ENCODE assay signal across 3 cellular contexts in genomic region chr19:2051771-2052704, GRCh38.
TF ChIP-seq lines count a peak whose summit lies in the region.

No MANE protein-coding gene starts in this region.

TF ChIP-seq in SK-N-SH, 30 proteins besides CTCF, POLR2A, EP300 and RAD21:
- TF ChIP-seq FOXM1 (IDR thresholded peaks at IDR 0.05; ENCODE audit: low read depth) (no peak), MAX (IDR thresholded peaks at IDR 0.05; ENCODE audit: low read depth) (no peak), TEAD4 (IDR thresholded peaks at IDR 0.05; ENCODE audit: borderline replicate concordance, insufficient read depth) (no peak), SIN3A (IDR thresholded peaks at IDR 0.05; ENCODE audit: borderline replicate concordance, low read depth, low read length) (no peak), RFX5 (IDR thresholded peaks at IDR 0.05; ENCODE audit: low read length) (no peak), RCOR1 (IDR thresholded peaks at IDR 0.05; ENCODE audit: low read length) (no peak), JUND (IDR thresholded peaks at IDR 0.05) (no peak), USF1 (IDR thresholded peaks at IDR 0.05; ENCODE audit: borderline replicate concordance, low read depth) (no peak), NFIC (IDR thresholded peaks at IDR 0.05; ENCODE audit: borderline replicate concordance) (no peak), USF2 (IDR thresholded peaks at IDR 0.05; ENCODE audit: borderline replicate concordance, low read depth, low read length) (no peak), ELF1 (IDR thresholded peaks at IDR 0.05) (no peak), YY1 (IDR thresholded peaks at IDR 0.05; ENCODE audit: low read depth) (no peak)

TF ChIP-seq in SK-N-SH treated with all-trans-retinoic acid at 6 μM for 48 hours, 23 proteins besides CTCF, POLR2A, EP300 and RAD21:
- TF ChIP-seq ZC3H10 (CRISPR knock-in tag; IDR thresholded peaks at IDR 0.05) (no peak), ZFP30 (CRISPR knock-in tag; IDR thresholded peaks at IDR 0.05) (no peak), ZNF565 (CRISPR knock-in tag; conservative IDR thresholded peaks at IDR 0.05; ENCODE audit: low read depth) (no peak), TCF4 (CRISPR knock-in tag; IDR thresholded peaks at IDR 0.05; ENCODE audit: borderline replicate concordance) (no peak)

TF ChIP-seq in endothelial cell of umbilical vein, 7 proteins besides CTCF, POLR2A, EP300 and RAD21:
- TF ChIP-seq EZH2 (IDR thresholded peaks at IDR 0.05; ENCODE audit: borderline replicate concordance, low read depth, low read length, severe bottlenecking) (no peak), POLR2AphosphoS5 (IDR thresholded peaks at IDR 0.05; ENCODE audit: insufficient read depth, low read depth, low read length) (no peak), GATA2 (IDR thresholded peaks at IDR 0.05; ENCODE audit: insufficient read depth, insufficient read length, low read depth, low read length) (no peak), FOS (IDR thresholded peaks at IDR 0.05; ENCODE audit: borderline replicate concordance, insufficient read depth, low read length) (no peak)
